ENCODE assay signal across 1 cellular context in the genomic region with DNA sequence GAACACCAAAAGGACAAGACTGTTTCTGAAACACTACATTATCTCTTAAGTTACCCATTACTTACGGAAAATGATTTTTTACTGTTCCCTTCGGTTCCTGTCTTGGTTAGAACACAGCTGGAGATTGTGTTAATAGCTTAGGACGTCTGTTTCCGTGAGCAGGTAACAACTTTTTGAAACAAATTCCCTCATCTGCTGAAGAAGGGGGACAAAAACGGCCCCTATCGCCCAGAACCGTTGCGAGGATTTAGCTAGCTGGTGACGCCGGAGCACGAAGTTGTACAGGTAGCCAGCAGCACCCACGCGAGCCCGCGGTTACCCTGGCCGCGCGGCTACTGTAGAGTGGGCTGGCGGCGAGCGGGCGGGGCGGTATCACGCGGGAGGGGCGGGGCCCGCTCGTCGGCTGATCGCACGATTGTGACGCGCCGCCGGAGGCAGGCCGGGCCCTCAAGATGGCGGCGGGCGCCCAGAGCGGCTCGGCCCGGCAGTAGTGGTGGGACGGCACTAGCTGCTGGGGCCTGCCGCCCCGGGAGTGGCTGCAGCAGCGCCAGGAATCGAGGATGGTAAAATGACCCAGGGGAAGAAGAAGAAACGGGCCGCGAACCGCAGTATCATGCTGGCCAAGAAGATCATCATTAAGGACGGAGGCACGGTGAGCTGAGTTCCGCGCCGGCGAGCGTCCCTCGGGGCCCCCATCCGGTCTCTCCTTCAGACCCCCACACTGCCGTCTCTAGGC.
A peak's percentile ranks its signal among the peaks of the same experiment; 100 is the strongest.
TF ChIP-seq lines count a peak whose summit lies in the region.

No MANE protein-coding gene starts in this region.

TF ChIP-seq in HEK293, 187 proteins besides CTCF, POLR2A, EP300 and RAD21 (continued from another document and continues in another):
- TF ChIP-seq ZNF629 (tag by site-specific recombination; IDR thresholded peaks at IDR 0.05), result no peak; the same call in none of the 2 replicates
- TF ChIP-seq ZNF510 (tag by site-specific recombination; IDR thresholded peaks at IDR 0.05; ENCODE audit: insufficient replicate concordance), result no peak
- no peak for TF ChIP-seq ZNF274 (IDR thresholded peaks at IDR 0.05; ENCODE audit: low read length)
- no peak for TF ChIP-seq ZNF274 (tag by site-specific recombination; IDR thresholded peaks at IDR 0.05; ENCODE audit: borderline replicate concordance)
- TF ChIP-seq TCF7L2 (IDR thresholded peaks at IDR 0.05; ENCODE audit: borderline replicate concordance, low read depth, low read length), result no peak
- TF ChIP-seq ZNF184 (tag by site-specific recombination; IDR thresholded peaks at IDR 0.05), result no peak
- no peak for TF ChIP-seq ZNF10 (tag by site-specific recombination; IDR thresholded peaks at IDR 0.05)
- no peak; the same call in 1 of the 2 replicates for TF ChIP-seq GLIS1 (tag by site-specific recombination; IDR thresholded peaks at IDR 0.05)
- no peak for TF ChIP-seq ZNF621 (tag by site-specific recombination; IDR thresholded peaks at IDR 0.05)
- TF ChIP-seq ZNF146 (tag by site-specific recombination; IDR thresholded peaks at IDR 0.05), result 0 out of 2 replicates have a peak, but pooled peaks have one; percentile 34
- TF ChIP-seq KLF16 (tag by site-specific recombination; IDR thresholded peaks at IDR 0.05), result 0 out of 2 replicates have a peak, but pooled peaks have one; percentile 29
- TF ChIP-seq, protein P1, sequence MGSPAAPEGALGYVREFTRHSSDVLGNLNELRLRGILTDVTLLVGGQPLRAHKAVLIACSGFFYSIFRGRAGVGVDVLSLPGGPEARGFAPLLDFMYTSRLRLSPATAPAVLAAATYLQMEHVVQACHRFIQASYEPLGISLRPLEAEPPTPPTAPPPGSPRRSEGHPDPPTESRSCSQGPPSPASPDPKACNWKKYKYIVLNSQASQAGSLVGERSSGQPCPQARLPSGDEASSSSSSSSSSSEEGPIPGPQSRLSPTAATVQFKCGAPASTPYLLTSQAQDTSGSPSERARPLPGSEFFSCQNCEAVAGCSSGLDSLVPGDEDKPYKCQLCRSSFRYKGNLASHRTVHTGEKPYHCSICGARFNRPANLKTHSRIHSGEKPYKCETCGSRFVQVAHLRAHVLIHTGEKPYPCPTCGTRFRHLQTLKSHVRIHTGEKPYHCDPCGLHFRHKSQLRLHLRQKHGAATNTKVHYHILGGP (tag by site-specific recombination; IDR thresholded peaks at IDR 0.05), result no peak
- peak; percentile 71 for TF ChIP-seq SP7 (tag by site-specific recombination; IDR thresholded peaks at IDR 0.05)
- TF ChIP-seq GLIS2 (tag by site-specific recombination; IDR thresholded peaks at IDR 0.05), result peak; percentile 94
- TF ChIP-seq, protein P2, sequence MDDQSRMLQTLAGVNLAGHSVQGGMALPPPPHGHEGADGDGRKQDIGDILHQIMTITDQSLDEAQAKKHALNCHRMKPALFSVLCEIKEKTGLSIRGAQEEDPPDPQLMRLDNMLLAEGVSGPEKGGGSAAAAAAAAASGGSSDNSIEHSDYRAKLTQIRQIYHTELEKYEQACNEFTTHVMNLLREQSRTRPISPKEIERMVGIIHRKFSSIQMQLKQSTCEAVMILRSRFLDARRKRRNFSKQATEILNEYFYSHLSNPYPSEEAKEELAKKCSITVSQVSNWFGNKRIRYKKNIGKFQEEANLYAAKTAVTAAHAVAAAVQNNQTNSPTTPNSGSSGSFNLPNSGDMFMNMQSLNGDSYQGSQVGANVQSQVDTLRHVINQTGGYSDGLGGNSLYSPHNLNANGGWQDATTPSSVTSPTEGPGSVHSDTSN (CRISPR knock-in tag; IDR thresholded peaks at IDR 0.05), result no peak; the same call in 1 of the 2 replicates
- TF ChIP-seq ZIC2 (tag by site-specific recombination; IDR thresholded peaks at IDR 0.05), result no peak
- TF ChIP-seq, protein P3, sequence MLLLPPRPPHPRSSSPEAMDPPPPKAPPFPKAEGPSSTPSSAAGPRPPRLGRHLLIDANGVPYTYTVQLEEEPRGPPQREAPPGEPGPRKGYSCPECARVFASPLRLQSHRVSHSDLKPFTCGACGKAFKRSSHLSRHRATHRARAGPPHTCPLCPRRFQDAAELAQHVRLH (tag by site-specific recombination; IDR thresholded peaks at IDR 0.05), result no peak
- TF ChIP-seq RBAK (tag by site-specific recombination; IDR thresholded peaks at IDR 0.05), result no peak
- no peak for TF ChIP-seq SCRT1 (tag by site-specific recombination; IDR thresholded peaks at IDR 0.05; ENCODE audit: borderline replicate concordance)
- no peak for TF ChIP-seq ZNF701 (tag by site-specific recombination; IDR thresholded peaks at IDR 0.05)
- TF ChIP-seq ZNF626 (tag by site-specific recombination; IDR thresholded peaks at IDR 0.05), result no peak
- TF ChIP-seq ZNF211 (tag by site-specific recombination; IDR thresholded peaks at IDR 0.05; ENCODE audit: low read depth), result no peak
- no peak for TF ChIP-seq IKZF3 (tag by site-specific recombination; IDR thresholded peaks at IDR 0.05)
- no peak for TF ChIP-seq ZNF121 (tag by site-specific recombination; IDR thresholded peaks at IDR 0.05)
- TF ChIP-seq, protein P4, sequence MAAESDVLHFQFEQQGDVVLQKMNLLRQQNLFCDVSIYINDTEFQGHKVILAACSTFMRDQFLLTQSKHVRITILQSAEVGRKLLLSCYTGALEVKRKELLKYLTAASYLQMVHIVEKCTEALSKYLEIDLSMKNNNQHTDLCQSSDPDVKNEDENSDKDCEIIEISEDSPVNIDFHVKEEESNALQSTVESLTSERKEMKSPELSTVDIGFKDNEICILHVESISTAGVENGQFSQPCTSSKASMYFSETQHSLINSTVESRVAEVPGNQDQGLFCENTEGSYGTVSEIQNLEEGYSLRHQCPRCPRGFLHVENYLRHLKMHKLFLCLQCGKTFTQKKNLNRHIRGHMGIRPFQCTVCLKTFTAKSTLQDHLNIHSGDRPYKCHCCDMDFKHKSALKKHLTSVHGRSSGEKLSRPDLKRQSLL (tag by site-specific recombination; IDR thresholded peaks at IDR 0.05), result no peak
- no peak for TF ChIP-seq ZNF596 (tag by site-specific recombination; IDR thresholded peaks at IDR 0.05)
- peak; percentile 55; the same call in 1 of the 2 replicates for TF ChIP-seq ZNF423 (tag by site-specific recombination; IDR thresholded peaks at IDR 0.05)
- no peak for TF ChIP-seq ZNF549 (tag by site-specific recombination; IDR thresholded peaks at IDR 0.05)
- TF ChIP-seq, protein P5, sequence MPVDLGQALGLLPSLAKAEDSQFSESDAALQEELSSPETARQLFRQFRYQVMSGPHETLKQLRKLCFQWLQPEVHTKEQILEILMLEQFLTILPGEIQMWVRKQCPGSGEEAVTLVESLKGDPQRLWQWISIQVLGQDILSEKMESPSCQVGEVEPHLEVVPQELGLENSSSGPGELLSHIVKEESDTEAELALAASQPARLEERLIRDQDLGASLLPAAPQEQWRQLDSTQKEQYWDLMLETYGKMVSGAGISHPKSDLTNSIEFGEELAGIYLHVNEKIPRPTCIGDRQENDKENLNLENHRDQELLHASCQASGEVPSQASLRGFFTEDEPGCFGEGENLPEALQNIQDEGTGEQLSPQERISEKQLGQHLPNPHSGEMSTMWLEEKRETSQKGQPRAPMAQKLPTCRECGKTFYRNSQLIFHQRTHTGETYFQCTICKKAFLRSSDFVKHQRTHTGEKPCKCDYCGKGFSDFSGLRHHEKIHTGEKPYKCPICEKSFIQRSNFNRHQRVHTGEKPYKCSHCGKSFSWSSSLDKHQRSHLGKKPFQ (tag by site-specific recombination; IDR thresholded peaks at IDR 0.05), result no peak
- peak; percentile 21; the same call in 1 of the 2 replicates for TF ChIP-seq ZBTB21 (tag by site-specific recombination; IDR thresholded peaks at IDR 0.05)
- TF ChIP-seq KLF10 (tag by site-specific recombination; IDR thresholded peaks at IDR 0.05), result peak; percentile 78
- TF ChIP-seq OSR2 (tag by site-specific recombination; IDR thresholded peaks at IDR 0.05), result peak; percentile 89
- no peak for TF ChIP-seq ZNF23 (tag by site-specific recombination; IDR thresholded peaks at IDR 0.05; ENCODE audit: borderline replicate concordance)
- 0 out of 2 replicates have a peak, but pooled peaks have one; percentile 22 for TF ChIP-seq ZNF843 (tag by site-specific recombination; IDR thresholded peaks at IDR 0.05)
- TF ChIP-seq ZNF132 (tag by site-specific recombination; IDR thresholded peaks at IDR 0.05; ENCODE audit: borderline replicate concordance), result no peak
- no peak for TF ChIP-seq ZNF792 (tag by site-specific recombination; IDR thresholded peaks at IDR 0.05)
- no peak for TF ChIP-seq ZNF654 (tag by site-specific recombination; IDR thresholded peaks at IDR 0.05; ENCODE audit: low read depth)
- peak; percentile 34; the same call in 1 of the 2 replicates for TF ChIP-seq ZSCAN30 (tag by site-specific recombination; IDR thresholded peaks at IDR 0.05)
- no peak for TF ChIP-seq ZNF292 (tag by site-specific recombination; IDR thresholded peaks at IDR 0.05; ENCODE audit: borderline replicate concordance, low read depth)
- TF ChIP-seq ZNF658 (tag by site-specific recombination; IDR thresholded peaks at IDR 0.05), result no peak
- TF ChIP-seq ZNF112 (tag by site-specific recombination; IDR thresholded peaks at IDR 0.05), result no peak
- TF ChIP-seq, protein P6, sequence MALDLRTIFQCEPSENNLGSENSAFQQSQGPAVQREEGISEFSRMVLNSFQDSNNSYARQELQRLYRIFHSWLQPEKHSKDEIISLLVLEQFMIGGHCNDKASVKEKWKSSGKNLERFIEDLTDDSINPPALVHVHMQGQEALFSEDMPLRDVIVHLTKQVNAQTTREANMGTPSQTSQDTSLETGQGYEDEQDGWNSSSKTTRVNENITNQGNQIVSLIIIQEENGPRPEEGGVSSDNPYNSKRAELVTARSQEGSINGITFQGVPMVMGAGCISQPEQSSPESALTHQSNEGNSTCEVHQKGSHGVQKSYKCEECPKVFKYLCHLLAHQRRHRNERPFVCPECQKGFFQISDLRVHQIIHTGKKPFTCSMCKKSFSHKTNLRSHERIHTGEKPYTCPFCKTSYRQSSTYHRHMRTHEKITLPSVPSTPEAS (tag by site-specific recombination; IDR thresholded peaks at IDR 0.05), result no peak; the same call in 1 of the 2 replicates
- TF ChIP-seq, protein P7, sequence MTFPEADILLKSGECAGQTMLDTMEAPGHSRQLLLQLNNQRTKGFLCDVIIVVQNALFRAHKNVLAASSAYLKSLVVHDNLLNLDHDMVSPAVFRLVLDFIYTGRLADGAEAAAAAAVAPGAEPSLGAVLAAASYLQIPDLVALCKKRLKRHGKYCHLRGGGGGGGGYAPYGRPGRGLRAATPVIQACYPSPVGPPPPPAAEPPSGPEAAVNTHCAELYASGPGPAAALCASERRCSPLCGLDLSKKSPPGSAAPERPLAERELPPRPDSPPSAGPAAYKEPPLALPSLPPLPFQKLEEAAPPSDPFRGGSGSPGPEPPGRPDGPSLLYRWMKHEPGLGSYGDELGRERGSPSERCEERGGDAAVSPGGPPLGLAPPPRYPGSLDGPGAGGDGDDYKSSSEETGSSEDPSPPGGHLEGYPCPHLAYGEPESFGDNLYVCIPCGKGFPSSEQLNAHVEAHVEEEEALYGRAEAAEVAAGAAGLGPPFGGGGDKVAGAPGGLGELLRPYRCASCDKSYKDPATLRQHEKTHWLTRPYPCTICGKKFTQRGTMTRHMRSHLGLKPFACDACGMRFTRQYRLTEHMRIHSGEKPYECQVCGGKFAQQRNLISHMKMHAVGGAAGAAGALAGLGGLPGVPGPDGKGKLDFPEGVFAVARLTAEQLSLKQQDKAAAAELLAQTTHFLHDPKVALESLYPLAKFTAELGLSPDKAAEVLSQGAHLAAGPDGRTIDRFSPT (tag by site-specific recombination; IDR thresholded peaks at IDR 0.05), result peak; percentile 69; the same call in 1 of the 2 replicates
- no peak for TF ChIP-seq BCL11B (tag by site-specific recombination; IDR thresholded peaks at IDR 0.05; ENCODE audit: low read depth)
- TF ChIP-seq ZNF302 (tag by site-specific recombination; IDR thresholded peaks at IDR 0.05; ENCODE audit: low read depth), result no peak
- no peak; the same call in none of the 2 replicates for TF ChIP-seq ZNF600 (tag by site-specific recombination; IDR thresholded peaks at IDR 0.05)
- TF ChIP-seq ZNF335 (tag by site-specific recombination; conservative IDR thresholded peaks at IDR 0.05), result peak; percentile 99
- TF ChIP-seq PRDM1 (tag by site-specific recombination; IDR thresholded peaks at IDR 0.05), result no peak
- no peak for TF ChIP-seq ZNF623 (tag by site-specific recombination; IDR thresholded peaks at IDR 0.05)
- no peak for TF ChIP-seq ZNF239 (tag by site-specific recombination; IDR thresholded peaks at IDR 0.05)
- peak; percentile 93 for TF ChIP-seq ZNF501 (tag by site-specific recombination; IDR thresholded peaks at IDR 0.05)
- TF ChIP-seq, protein P8, sequence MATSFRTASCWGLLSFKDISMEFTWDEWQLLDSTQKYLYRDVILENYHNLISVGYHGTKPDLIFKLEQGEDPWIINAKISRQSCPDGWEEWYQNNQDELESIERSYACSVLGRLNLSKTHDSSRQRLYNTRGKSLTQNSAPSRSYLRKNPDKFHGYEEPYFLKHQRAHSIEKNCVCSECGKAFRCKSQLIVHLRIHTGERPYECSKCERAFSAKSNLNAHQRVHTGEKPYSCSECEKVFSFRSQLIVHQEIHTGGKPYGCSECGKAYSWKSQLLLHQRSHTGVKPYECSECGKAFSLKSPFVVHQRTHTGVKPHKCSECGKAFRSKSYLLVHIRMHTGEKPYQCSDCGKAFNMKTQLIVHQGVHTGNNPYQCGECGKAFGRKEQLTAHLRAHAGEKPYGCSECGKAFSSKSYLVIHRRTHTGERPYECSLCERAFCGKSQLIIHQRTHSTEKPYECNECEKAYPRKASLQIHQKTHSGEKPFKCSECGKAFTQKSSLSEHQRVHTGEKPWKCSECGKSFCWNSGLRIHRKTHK (tag by site-specific recombination; IDR thresholded peaks at IDR 0.05), result no peak
- no peak for TF ChIP-seq ZNF548 (tag by site-specific recombination; IDR thresholded peaks at IDR 0.05)
- no peak for TF ChIP-seq ZNF529 (tag by site-specific recombination; IDR thresholded peaks at IDR 0.05; ENCODE audit: insufficient replicate concordance)
- no peak for TF ChIP-seq ZNF214 (tag by site-specific recombination; IDR thresholded peaks at IDR 0.05; ENCODE audit: borderline replicate concordance)
- TF ChIP-seq, protein P9, sequence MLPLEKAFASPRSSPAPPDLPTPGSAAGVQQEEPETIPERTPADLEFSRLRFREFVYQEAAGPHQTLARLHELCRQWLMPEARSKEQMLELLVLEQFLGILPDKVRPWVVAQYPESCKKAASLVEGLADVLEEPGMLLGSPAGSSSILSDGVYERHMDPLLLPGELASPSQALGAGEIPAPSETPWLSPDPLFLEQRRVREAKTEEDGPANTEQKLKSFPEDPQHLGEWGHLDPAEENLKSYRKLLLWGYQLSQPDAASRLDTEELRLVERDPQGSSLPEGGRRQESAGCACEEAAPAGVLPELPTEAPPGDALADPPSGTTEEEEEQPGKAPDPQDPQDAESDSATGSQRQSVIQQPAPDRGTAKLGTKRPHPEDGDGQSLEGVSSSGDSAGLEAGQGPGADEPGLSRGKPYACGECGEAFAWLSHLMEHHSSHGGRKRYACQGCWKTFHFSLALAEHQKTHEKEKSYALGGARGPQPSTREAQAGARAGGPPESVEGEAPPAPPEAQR (tag by site-specific recombination; IDR thresholded peaks at IDR 0.05), result no peak
- TF ChIP-seq MZF1 (tag by site-specific recombination; IDR thresholded peaks at IDR 0.05; ENCODE audit: borderline replicate concordance), result no peak
